In genomic region chr4:42344260-42344659, GRCh38 we compare ENCODE assay signal across 21 cellular contexts. TPM values are rescaled to one million over a fixed set of nuclear protein-coding genes. Genes with fewer than 3 reads are reported as not detected.
DNase-seq lines count a peak whose midpoint lies in the region; ATAC-seq and TF ChIP-seq lines count a peak whose summit lies in the region.
"Had no signal": no experiment of that assay in that cellular context is flagged by ENCODE, and none has a peak within 500 bp of the region (broad histone marks: within the 10 kb centered on the region; RNA-seq: fewer than 3 reads in every experiment).

No MANE protein-coding gene starts in this region.

- no peak overlapping the region for H3K4me3 ChIP-seq in OCI-LY3 (ENCODE audit: low read length)
- H3K4me3 ChIP-seq in left lung, result no peak overlapping the region
- H3K4me3 ChIP-seq: cardiac muscle cell, GM23248, hepatocyte, ovary had no signal

- no peaks in the 10 kb centered on the region for H3K9me3 ChIP-seq in OCI-LY3 (ENCODE audit: insufficient read depth, low read length)
- H3K9me3 ChIP-seq in left lung, result no peaks in the 10 kb centered on the region
- H3K9me3 ChIP-seq: ovary had no signal

- H4K20me1 ChIP-seq in OCI-LY3 (ENCODE audit: insufficient read depth, low read length), result no peaks in the 10 kb centered on the region

- DNase-seq in GM10266 (ENCODE audit: extremely low spot score) (peak; percentile 44), left lung (no peak), cerebellar nuclear complex (lab: John Stamatoyannopoulos, UW) (no peak), SHP77 treated with DMSO at 0.1 percent for 48 hours (lab: John Stamatoyannopoulos, UW) (no peak)
- no peak for DNase-seq in activated naive CD4-positive, alpha-beta T cell (lab: John Stamatoyannopoulos, UW)
- DNase-seq: activated CD8-positive, alpha-beta T cell treated with anti-CD3 and anti-CD28 coated beads for 36 hours; activated T-cell treated with anti-CD3 and anti-CD28 coated beads, Interleukin-2, amount 50 U/mL, for 72 hours; EL; GM23248; KG1; kidney; NCI-H1105; ovary; T-cell had no signal

- no peak overlapping the region for H3K9ac ChIP-seq in OCI-LY3 (ENCODE audit: low read length)
- H3K9ac ChIP-seq: GM23248 had no signal

- peak overlapping the region; percentile 13; the same call in 1 of the 2 replicates for H3K4me2 ChIP-seq in OCI-LY3 (ENCODE audit: low read length)
- H3K4me2 ChIP-seq: hepatocyte had no signal

- H3K36me3 ChIP-seq in OCI-LY3 (replicated peaks; ENCODE audit: low read depth, low read length), result no peaks in the 10 kb centered on the region
- no peaks in the 10 kb centered on the region for H3K36me3 ChIP-seq in left lung
- H3K36me3 ChIP-seq: cardiac muscle cell, ovary had no signal

- intact Hi-C loops in left lung (cut with DNase I), result no loop called here

- no peak overlapping the region for H3K27ac ChIP-seq in OCI-LY3 (ENCODE audit: low read length)
- no peak overlapping the region for H3K27ac ChIP-seq in left lung
- H3K27ac ChIP-seq: cardiac muscle cell, GM23248, hepatocyte, HL-60, ovary had no signal

- H3K79me2 ChIP-seq in OCI-LY3 (ENCODE audit: low read length), result no peaks in the 10 kb centered on the region
- H3K79me2 ChIP-seq: hepatocyte had no signal

- no peak overlapping the region for H2AFZ ChIP-seq in OCI-LY3 (ENCODE audit: low read depth, low read length)
- H2AFZ ChIP-seq: GM23248, hepatocyte had no signal

- TF ChIP-seq CTCF in GM10266 (IDR thresholded peaks at IDR 0.05; ENCODE audit: control insufficient read depth, insufficient read depth, low read depth, missing control alignments) (no peak), OCI-LY3 (IDR thresholded peaks at IDR 0.05; ENCODE audit: low read depth, low read length) (no peak), left lung (IDR thresholded peaks at IDR 0.05) (no peak)

- peak; percentile 65 for ATAC-seq in GM19035 (IDR thresholded peaks at IDR 0.05; ENCODE audit: unreplicated experiment)
- ATAC-seq in HG02852 (IDR thresholded peaks at IDR 0.05; ENCODE audit: unreplicated experiment), result peak; percentile 67
- no peak for ATAC-seq in left lung
- ATAC-seq: activated CD8-positive, alpha-beta T cell treated with anti-CD3 and anti-CD28 coated beads for 36 hours; activated T-cell treated with anti-CD3 and anti-CD28 coated beads, Interleukin-2, amount 50 U/mL, for 72 hours; Right ventricle myocardium inferior; T-cell had no signal

- H3K27me3 ChIP-seq in OCI-LY3 (ENCODE audit: low read depth, low read length) (no peaks in the 10 kb centered on the region; the same call in 1 of the 2 replicates), left lung (no peaks in the 10 kb centered on the region)
- H3K27me3 ChIP-seq: cardiac muscle cell, hepatocyte, ovary had no signal

- H3K4me1 ChIP-seq in OCI-LY3 (ENCODE audit: low read length) (0 out of 2 replicates have a peak, but pooled peaks cover 7% of the 10 kb centered on the region), left lung (no peaks in the 10 kb centered on the region)

RNA-seq across cellular contexts. Expression of gene SHISA3, which starts 53.0 kb away (rescaled TPM):
- total RNA-seq in left lung, result 1 to 10 TPM; 1.9 to 2.9 TPM
